9 cellular contexts compared by ENCODE assay signal in the genomic region with DNA sequence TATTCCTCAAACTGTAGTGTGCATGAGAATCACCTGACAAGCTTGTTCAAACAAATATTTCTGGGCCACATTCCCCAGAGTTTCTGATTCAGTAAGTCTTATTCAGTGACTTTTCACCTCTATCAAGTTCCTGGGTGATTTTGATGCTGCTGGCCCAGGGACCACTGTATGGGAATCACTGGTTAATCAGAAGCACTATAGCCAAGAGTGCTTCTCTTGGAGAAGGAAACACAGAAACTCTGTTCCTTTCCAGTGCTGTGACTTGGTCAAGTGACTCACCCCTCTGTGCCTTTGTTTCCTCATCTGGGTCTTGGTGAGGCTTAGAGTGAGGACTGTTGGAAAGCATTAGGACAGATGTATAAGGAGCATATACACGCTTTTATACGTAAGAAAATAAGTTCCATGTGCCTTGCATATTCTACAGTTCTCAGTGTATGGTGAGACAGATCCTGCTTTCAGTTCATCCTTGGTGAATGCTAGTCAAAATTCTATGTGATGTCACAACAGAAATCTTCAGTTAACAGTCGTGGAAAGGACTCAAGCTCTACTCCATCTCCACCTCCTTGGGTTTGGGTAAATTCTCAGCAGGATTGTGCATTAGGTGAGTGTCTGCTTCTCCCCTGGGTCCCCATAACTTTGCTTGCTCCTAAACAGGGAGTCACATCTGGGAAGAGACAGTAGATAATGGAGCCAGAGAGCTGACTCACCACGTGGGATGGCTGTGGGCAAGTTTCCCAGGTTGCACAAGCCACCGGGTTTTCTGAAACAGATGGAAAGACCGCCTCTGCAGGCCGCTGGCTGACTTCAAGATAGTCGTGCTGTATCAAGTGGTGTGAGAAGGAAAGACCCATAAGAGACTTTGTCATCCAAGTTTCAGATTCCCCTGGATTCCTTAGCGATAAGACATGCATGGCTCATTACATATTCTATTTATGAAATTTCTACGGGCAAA.
DNase-seq lines count a peak whose midpoint lies in the region; ATAC-seq lines count a peak whose summit lies in the region.
"Had no signal": no experiment of that assay in that cellular context is flagged by ENCODE, and none has a peak within 500 bp of the region (broad histone marks: within the 10 kb centered on the region; RNA-seq: fewer than 3 reads in every experiment).

No MANE protein-coding gene starts in this region.

- ATAC-seq in activated T-cell treated with anti-CD3 and anti-CD28 coated beads, Interleukin-2, amount 50 U/mL, for 72 hours (replicated peaks in 1 of 2), result no peak
- ATAC-seq: T-helper 17 cell had no signal

- no peak overlapping the region for H3K27ac Mint-ChIP-seq in activated T-cell treated with anti-CD3 and anti-CD28 coated beads, Interleukin-2, amount 50 U/mL, for 72 hours
- H3K27ac Mint-ChIP-seq: T-helper 17 cell had no signal

- H3K4me1 Mint-ChIP-seq in activated T-cell treated with anti-CD3 and anti-CD28 coated beads, Interleukin-2, amount 50 U/mL, for 72 hours (ENCODE audit: low read depth), result no peaks in the 10 kb centered on the region
- H3K4me1 Mint-ChIP-seq: T-helper 17 cell had no signal

- no peaks in the 10 kb centered on the region for H3K9me3 Mint-ChIP-seq in activated T-cell treated with anti-CD3 and anti-CD28 coated beads, Interleukin-2, amount 50 U/mL, for 72 hours

- peak in 8 of 14 donors; percentile 2 to 69 (median 13) for DNase-seq in C1 segment of cervical spinal cord (lab: John Stamatoyannopoulos, UW)
- DNase-seq in T1000 (lab: John Stamatoyannopoulos, UW), result peak; percentile 88
- DNase-seq in globus pallidus (ENCODE audit: low spot score), result peak; percentile 20
- DNase-seq in posterior cingulate gyrus, result peak; percentile 46 to 95 (median 73)
- no peak for DNase-seq in NCI-H524 treated with DMSO at 0.1 percent for 48 hours (lab: John Stamatoyannopoulos, UW)
- no peak for DNase-seq in HuH-7 (ENCODE audit: low spot score)
- no peak for DNase-seq in COLO668 (lab: John Stamatoyannopoulos, UW; ENCODE audit: unreplicated experiment)
- no peak for DNase-seq in activated T-cell treated with anti-CD3 and anti-CD28 coated beads, Interleukin-2, amount 50 U/mL, for 72 hours
- DNase-seq: T-helper 17 cell had no signal

- H3K27me3 Mint-ChIP-seq in activated T-cell treated with anti-CD3 and anti-CD28 coated beads, Interleukin-2, amount 50 U/mL, for 72 hours (ENCODE audit: low read depth), result peaks cover 44% of the 10 kb centered on the region

- H3K4me3 Mint-ChIP-seq in activated T-cell treated with anti-CD3 and anti-CD28 coated beads, Interleukin-2, amount 50 U/mL, for 72 hours, result no peak overlapping the region
- H3K4me3 Mint-ChIP-seq: T-helper 17 cell had no signal

- no peaks in the 10 kb centered on the region for H3K36me3 Mint-ChIP-seq in activated T-cell treated with anti-CD3 and anti-CD28 coated beads, Interleukin-2, amount 50 U/mL, for 72 hours (ENCODE audit: insufficient read depth in 2 of 2)

- intact Hi-C loops in posterior cingulate gyrus (cut with DNase I), result no loop called here

Comparison
In these comparisons a context has a peak if more than half of its experiments do, and no peak if none do; other contexts are left out.
1. DNase-seq: peak in C1 segment of cervical spinal cord (8 of 14), T1000 (single experiment), globus pallidus (single experiment) and posterior cingulate gyrus (10 of 10); none in NCI-H524 treated with DMSO at 0.1 percent for 48 hours (single experiment), HuH-7 (single experiment), COLO668 (single experiment) and activated T-cell treated with anti-CD3 and anti-CD28 coated beads, Interleukin-2, amount 50 U/mL, for 72 hours (0 of 2).